ENCODE assay signal across 28 cellular contexts in the genomic region with DNA sequence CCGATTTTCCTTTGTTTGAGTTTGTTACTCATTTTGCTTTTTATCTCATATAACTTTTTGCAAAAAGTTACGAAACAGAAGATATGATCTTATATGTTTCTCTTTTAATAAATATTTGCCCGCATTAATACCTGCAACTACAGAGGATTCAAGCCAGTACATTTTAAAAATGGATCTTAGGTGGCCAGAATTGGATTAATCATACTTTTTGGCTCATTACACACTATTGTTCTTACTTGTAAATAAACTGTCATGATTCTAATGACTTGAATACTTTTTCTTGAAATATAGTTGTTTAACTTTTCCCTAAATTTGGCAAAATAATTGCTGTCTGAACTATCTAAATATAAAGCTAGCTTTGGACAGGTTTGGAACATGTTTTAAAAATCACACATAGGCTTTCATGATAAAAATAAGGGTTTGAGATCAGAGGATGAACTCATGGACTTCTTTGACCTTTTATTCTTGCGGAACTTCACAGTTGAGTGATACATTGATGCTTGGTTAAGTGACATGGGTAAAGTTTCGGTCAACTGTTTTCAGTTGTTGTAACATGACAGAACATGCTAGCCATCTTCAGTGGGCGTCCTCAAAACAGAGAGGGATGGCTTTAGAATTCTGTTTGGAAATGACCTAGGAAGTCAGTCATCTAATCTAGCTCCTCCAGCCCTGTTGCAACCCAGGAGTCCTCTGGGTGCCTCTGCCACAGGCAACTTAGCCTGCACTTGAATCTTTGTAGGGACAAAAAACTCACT.
"Had no signal": no experiment of that assay in that cellular context is flagged by ENCODE, and none has a peak within 500 bp of the region (broad histone marks: within the 10 kb centered on the region; RNA-seq: fewer than 3 reads in every experiment).

No MANE protein-coding gene starts in this region.

- H3K4me1 ChIP-seq: adrenal gland, body of pancreas, breast epithelium, SJCRH30 had no signal

- FAIRE-seq: astrocyte, TTC549 had no signal

- H3K36me3 ChIP-seq: adrenal gland, breast epithelium, SJCRH30 had no signal

- ATAC-seq: activated CD8-positive, alpha-beta T cell treated with anti-CD3 and anti-CD28 coated beads for 36 hours; body of pancreas had no signal

- H3K27ac ChIP-seq: adrenal gland, body of pancreas, breast epithelium, SJCRH30, SK-N-MC had no signal

- H3K4me3 ChIP-seq: adrenal gland, body of pancreas, breast epithelium, SJCRH30, SK-N-MC had no signal

- H3K9me3 ChIP-seq: adrenal gland, body of pancreas, breast epithelium had no signal

- DNase-seq: activated CD4-positive, alpha-beta T cell treated with anti-CD3 and anti-CD28 coated beads, Interleukin-2, amount 10 ng/mL, durations not matched to agents 24 days and 14 days; activated CD4-positive, alpha-beta T cell treated with anti-CD3 and anti-CD28 coated beads, Interleukin-2, amount 50 U/mL, for 4 hours; activated CD8-positive, alpha-beta T cell treated with anti-CD3 and anti-CD28 coated beads for 36 hours; activated gamma-delta T cell treated with Interleukin-2 at 50 U/mL for 16 hours; activated naive CD4-positive, alpha-beta T cell treated with anti-CD3 and anti-CD28 coated beads for 36 hours; activated T-cell treated with anti-CD3 and anti-CD28 coated beads, Interleukin-2, amount 50 U/mL, for 1 hour; adrenal gland; body of pancreas; caudate nucleus; cerebellar nuclear complex; Kasumi-1; KG1; NCI-H1092 treated with DMSO at 0.1 percent for 48 hours; NCI-H1417; NCI-H146; NCI-H187 treated with DMSO at 0.1 percent for 48 hours; NCI-H2081; NCI-H2171 treated with DMSO at 0.1 percent for 48 hours; NCI-H2227 treated with DMSO at 0.1 percent for 48 hours; NCI-H446; NCI-H524 treated with DMSO at 0.1 percent for 48 hours; NCI-H748 treated with DMSO at 0.1 percent for 48 hours; SHP77; SJCRH30 had no signal

- H3K27me3 ChIP-seq: adrenal gland, body of pancreas, breast epithelium, SJCRH30 had no signal
